8 cellular contexts compared by ENCODE assay signal in genomic region chr11:43504316-43504950, GRCh38.
DNase-seq lines count a peak whose midpoint lies in the region; ATAC-seq and TF ChIP-seq lines count a peak whose summit lies in the region.

No MANE protein-coding gene starts in this region.

- ATAC-seq in HG02981 (IDR thresholded peaks at IDR 0.05; ENCODE audit: unreplicated experiment), result no peak

- H3K36me3 Mint-ChIP-seq in progenitor cell of endocrine pancreas (ENCODE audit: insufficient read depth) (no peaks in the 10 kb centered on the region), CD14-positive monocyte (no peaks in the 10 kb centered on the region)

- H3K27ac Mint-ChIP-seq in progenitor cell of endocrine pancreas, result no peak overlapping the region
- H3K27ac Mint-ChIP-seq in CD14-positive monocyte, result no peak overlapping the region

- peaks cover 12% of the 10 kb centered on the region for H3K27me3 Mint-ChIP-seq in progenitor cell of endocrine pancreas
- H3K27me3 Mint-ChIP-seq in CD14-positive monocyte (ENCODE audit: low read depth in 3 of 3), result peaks cover 0 to 5% (median 4%) of the 10 kb centered on the region in 3 donors

- peaks cover 10% of the 10 kb centered on the region for H3K4me1 Mint-ChIP-seq in progenitor cell of endocrine pancreas (ENCODE audit: low read depth)
- H3K4me1 Mint-ChIP-seq in CD14-positive monocyte, result peaks cover 17% of the 10 kb centered on the region

- no peak overlapping the region for H3K4me3 Mint-ChIP-seq in progenitor cell of endocrine pancreas (ENCODE audit: low read depth)
- no peak overlapping the region for H3K4me3 Mint-ChIP-seq in CD14-positive monocyte

- peak in 2 of 3 experiments; percentile 21 to 74 for DNase-seq in NCI-H1417 (lab: John Stamatoyannopoulos, UW)
- no peak for DNase-seq in NCI-H1417 treated with DMSO at 0.1 percent for 48 hours (lab: John Stamatoyannopoulos, UW)
- DNase-seq in M059J (ENCODE audit: low read depth), result peak; percentile 38
- peak; percentile 82 for DNase-seq in cerebellum (ENCODE audit: low spot score)
- DNase-seq in progenitor cell of endocrine pancreas (ENCODE audit: low spot score, unreplicated experiment), result peak; percentile 20
- no peak for DNase-seq in CD14-positive monocyte (ENCODE audit: low spot score)
- no peak for DNase-seq in NOMO-1 treated with dmso at 0.1 percent for 144 hours (lab: John Stamatoyannopoulos, UW; ENCODE audit: unreplicated experiment)

- H3K9me3 Mint-ChIP-seq in progenitor cell of endocrine pancreas (ENCODE audit: low read depth) (peaks cover 5% of the 10 kb centered on the region), CD14-positive monocyte (peaks cover 0 to 2% (median 0%) of the 10 kb centered on the region in 7 donors)

- intact Hi-C loops in CD14-positive monocyte (cut with micrococcal nuclease), result no loop called here

- peak; percentile 65 for TF ChIP-seq CTCF in progenitor cell of endocrine pancreas (IDR thresholded peaks at IDR 0.05; ENCODE audit: unreplicated experiment)
- no peak for TF ChIP-seq CTCF in CD14-positive monocyte (IDR thresholded peaks at IDR 0.05)

Comparison
In these comparisons a context has a peak if more than half of its experiments do, and no peak if none do; other contexts are left out.
1. DNase-seq: peak in NCI-H1417 (2 of 3), M059J (single experiment), cerebellum (single experiment) and progenitor cell of endocrine pancreas (single experiment); none in NCI-H1417 treated with DMSO at 0.1 percent for 48 hours (single experiment), CD14-positive monocyte (single experiment) and NOMO-1 treated with dmso at 0.1 percent for 144 hours (single experiment).